In the genomic region with DNA sequence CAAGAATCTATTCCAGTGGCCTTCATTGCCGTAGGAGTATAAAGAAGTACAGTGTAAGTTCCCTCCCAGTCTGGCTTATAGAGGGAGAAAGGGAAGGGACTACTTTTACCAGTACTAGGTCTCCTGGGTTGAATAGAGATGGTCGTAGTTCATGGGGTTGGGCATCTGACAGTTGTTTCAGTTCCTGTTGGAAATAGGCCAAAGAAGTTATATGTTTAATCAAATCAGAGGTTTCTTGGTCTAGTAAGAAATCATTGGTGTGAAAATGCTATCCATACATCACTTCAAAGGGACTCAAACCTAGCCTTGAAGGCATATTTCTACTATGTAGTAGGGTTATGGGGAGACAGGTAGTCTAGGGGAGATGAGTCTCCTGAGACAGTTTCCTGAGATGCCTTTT, we compare ENCODE assay signal across 23 cellular contexts. TPM values are rescaled to one million over a fixed set of nuclear protein-coding genes. Genes with fewer than 3 reads are reported as not detected.
DNase-seq lines count a peak whose midpoint lies in the region; ATAC-seq, FAIRE-seq and TF ChIP-seq lines count a peak whose summit lies in the region.
"Had no signal": no experiment of that assay in that cellular context is flagged by ENCODE, and none has a peak within 500 bp of the region (broad histone marks: within the 10 kb centered on the region; RNA-seq: fewer than 3 reads in every experiment).

No MANE protein-coding gene starts in this region.

- TF ChIP-seq CTCF in GM12878 (IDR thresholded peaks at IDR 0.05 in 2 of 3, conservative IDR thresholded peaks at IDR 0.05 in 1 of 3; ENCODE audit: control insufficient read depth in 2 of 3, extremely low read depth in 1 of 3, insufficient read depth in 1 of 3, low read depth in 3 of 3, low read length in 3 of 3) (no peak), GM13977 (IDR thresholded peaks at IDR 0.05; ENCODE audit: extremely low read depth, insufficient read depth, missing control alignments) (no peak)

- no peak overlapping the region for H3K9ac ChIP-seq in GM12878 (ENCODE audit: control insufficient read depth, insufficient read depth, low read length)

- no peak for FAIRE-seq in GM12878 (lab: Jason Lieb, UNC)
- FAIRE-seq: endometrium, keratinocyte had no signal

- RAD21 ChIA-PET in GM12878 (lab: Charles Lee; ENCODE audit: unreplicated experiment) = no interaction called here

- H2AFZ ChIP-seq in GM12878 (ENCODE audit: control insufficient read depth, low read depth, low read length) = no peak overlapping the region
- H2AFZ ChIP-seq: hepatocyte had no signal

- H3K27me3 ChIP-seq in GM12878 (replicated peaks in 1 of 2; ENCODE audit: control insufficient read depth in 2 of 2, insufficient read depth in 2 of 2, low read length in 1 of 2) = no peaks in the 10 kb centered on the region
- H3K27me3 ChIP-seq: hepatocyte had no signal

- H3K27ac ChIP-seq in GM12878 (ENCODE audit: control insufficient read depth, insufficient read depth) = no peak overlapping the region
- H3K27ac ChIP-seq: hepatocyte, prostate gland, skin epidermis had no signal

- TF ChIP-seq POLR2A in GM18505 (IDR thresholded peaks at IDR 0.05; ENCODE audit: borderline replicate concordance, extremely low read depth, insufficient read depth, insufficient read length) (no peak), GM12878 (IDR thresholded peaks at IDR 0.05; ENCODE audit: low read depth, low read length) (no peak)

- no peaks in the 10 kb centered on the region; the same call in 1 of the 3 replicates for H3K9me3 ChIP-seq in GM12878 (replicated peaks; ENCODE audit: control insufficient read depth, insufficient read depth, low read length)
- H3K9me3 ChIP-seq: prostate gland had no signal

- CTCF ChIA-PET in GM12878 (lab: Yijun Ruan, JAX) = no interaction called here

- DNase-seq in GM12878 (ENCODE audit: low read depth, low spot score) (peak; percentile 12), GM13977 (ENCODE audit: low spot score) (no peak), anterior cingulate cortex (lab: John Stamatoyannopoulos, UW) (no peak)
- DNase-seq: activated CD4-positive, alpha-beta T cell treated with anti-CD3 and anti-CD28 coated beads, Interleukin-2, amount 50 U/mL, for 1 hour; activated naive CD4-positive, alpha-beta T cell treated with anti-CD3 and anti-CD28 coated beads, Interleukin-2, amount 10 ng/mL, durations not matched to agents 7 days and 5 days; COR-L47; GOT3; mesenchymal stem cell; MM.1S; NCI-H2029 treated with DMSO at 0.1 percent for 48 hours; NCI-H526 treated with DMSO at 0.1 percent for 48 hours; stimulated activated CD4-positive, alpha-beta T cell treated with anti-CD3 and anti-CD28 coated beads, Interleukin-4, amount 100 ng/mL, for 4 hours; stimulated activated CD8-positive, alpha-beta memory T cell treated with anti-CD3 and anti-CD28 coated beads, Interleukin-4, amount 100 ng/mL, for 48 hours had no signal

- intact Hi-C loops in GM12878 (cut with micrococcal nuclease; ENCODE audit: unreplicated experiment) = no loop called here

- in situ Hi-C loops in GM12878 (cut with MboI) (no loop called here), GM13977 (cut with MboI; ENCODE audit: low pct_unique_long_range_greater_than_20kb, low sequenced_read_pairs, unreplicated experiment) (no loop called here)

- ATAC-seq in GM18505 (IDR thresholded peaks at IDR 0.05; ENCODE audit: unreplicated experiment) (peak; percentile 84), GM21390 (IDR thresholded peaks at IDR 0.05; ENCODE audit: unreplicated experiment) (peak; percentile 55), HG03060 (IDR thresholded peaks at IDR 0.05; ENCODE audit: low read depth, unreplicated experiment) (peak; percentile 52), GM12878 (peak; percentile 75), HG03342 (IDR thresholded peaks at IDR 0.05; ENCODE audit: unreplicated experiment) (no peak), GM21717 (IDR thresholded peaks at IDR 0.05; ENCODE audit: unreplicated experiment) (no peak)

- 32% methylated on average over 2 of the region's 2 CpGs for WGBS in GM12878 (ENCODE audit: insufficient coverage, insufficient replicate concordance, low lambda C conversion rate, missing lambda C conversion rate)

- no peaks in the 10 kb centered on the region for H3K4me1 ChIP-seq in GM12878 (ENCODE audit: control insufficient read depth, insufficient read depth, low read length)
- H3K4me1 ChIP-seq: prostate gland had no signal

- no peaks in the 10 kb centered on the region for H4K20me1 ChIP-seq in GM12878 (ENCODE audit: control insufficient read depth, insufficient read depth)

- H3K4me2 ChIP-seq in GM12878 (ENCODE audit: control insufficient read depth, insufficient read depth) = no peak overlapping the region
- H3K4me2 ChIP-seq: hepatocyte had no signal

- no peak for TF ChIP-seq RAD21 in GM12878 (IDR thresholded peaks at IDR 0.05; ENCODE audit: insufficient read depth, low read depth, low read length)

- H3K36me3 ChIP-seq in GM12878 (ENCODE audit: control insufficient read depth in 2 of 2, insufficient read depth in 2 of 2, low read length in 1 of 2) = no peaks in the 10 kb centered on the region
- H3K36me3 ChIP-seq: prostate gland had no signal

- H3K79me2 ChIP-seq in GM12878 (ENCODE audit: control insufficient read depth, insufficient read depth, low read length) = no peaks in the 10 kb centered on the region
- H3K79me2 ChIP-seq: hepatocyte had no signal

- no peak for TF ChIP-seq EP300 in GM12878 (IDR thresholded peaks at IDR 0.05; ENCODE audit: borderline replicate concordance in 1 of 2, control insufficient read depth in 1 of 2, low read depth in 2 of 2, low read length in 2 of 2)

- SMC1A ChIA-PET in GM12878 (lab: Charles Lee; ENCODE audit: uncharacterized antibody, unreplicated experiment) = no interaction called here

- BruUV-seq in GM12878 (replicated peaks; lab: Mats Ljungman, UMichigan) = no TSS peak

- POLR2A ChIA-PET in GM12878 (lab: Charles Lee) = no interaction called here

- H3K4me3 ChIP-seq in GM12878 = no peak overlapping the region
- H3K4me3 ChIP-seq: hepatocyte, prostate gland, skin epidermis had no signal

TF ChIP-seq in GM12878, 131 proteins besides CTCF, POLR2A, EP300 and RAD21:
- TF ChIP-seq SPI1 (IDR thresholded peaks at IDR 0.05; ENCODE audit: borderline replicate concordance, insufficient read depth, low read depth, low read length) = peak; percentile 82
- TF ChIP-seq, protein P1, sequence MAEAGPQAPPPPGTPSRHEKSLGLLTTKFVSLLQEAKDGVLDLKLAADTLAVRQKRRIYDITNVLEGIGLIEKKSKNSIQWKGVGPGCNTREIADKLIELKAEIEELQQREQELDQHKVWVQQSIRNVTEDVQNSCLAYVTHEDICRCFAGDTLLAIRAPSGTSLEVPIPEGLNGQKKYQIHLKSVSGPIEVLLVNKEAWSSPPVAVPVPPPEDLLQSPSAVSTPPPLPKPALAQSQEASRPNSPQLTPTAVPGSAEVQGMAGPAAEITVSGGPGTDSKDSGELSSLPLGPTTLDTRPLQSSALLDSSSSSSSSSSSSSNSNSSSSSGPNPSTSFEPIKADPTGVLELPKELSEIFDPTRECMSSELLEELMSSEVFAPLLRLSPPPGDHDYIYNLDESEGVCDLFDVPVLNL (IDR thresholded peaks at IDR 0.05; ENCODE audit: low read depth, low read length) = no peak
- TF ChIP-seq ZSCAN29 (IDR thresholded peaks at IDR 0.05) = no peak
- TF ChIP-seq, protein P2, sequence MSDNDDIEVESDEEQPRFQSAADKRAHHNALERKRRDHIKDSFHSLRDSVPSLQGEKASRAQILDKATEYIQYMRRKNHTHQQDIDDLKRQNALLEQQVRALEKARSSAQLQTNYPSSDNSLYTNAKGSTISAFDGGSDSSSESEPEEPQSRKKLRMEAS (IDR thresholded peaks at IDR 0.05; ENCODE audit: low read depth, low read length) = no peak
- TF ChIP-seq, protein P3, sequence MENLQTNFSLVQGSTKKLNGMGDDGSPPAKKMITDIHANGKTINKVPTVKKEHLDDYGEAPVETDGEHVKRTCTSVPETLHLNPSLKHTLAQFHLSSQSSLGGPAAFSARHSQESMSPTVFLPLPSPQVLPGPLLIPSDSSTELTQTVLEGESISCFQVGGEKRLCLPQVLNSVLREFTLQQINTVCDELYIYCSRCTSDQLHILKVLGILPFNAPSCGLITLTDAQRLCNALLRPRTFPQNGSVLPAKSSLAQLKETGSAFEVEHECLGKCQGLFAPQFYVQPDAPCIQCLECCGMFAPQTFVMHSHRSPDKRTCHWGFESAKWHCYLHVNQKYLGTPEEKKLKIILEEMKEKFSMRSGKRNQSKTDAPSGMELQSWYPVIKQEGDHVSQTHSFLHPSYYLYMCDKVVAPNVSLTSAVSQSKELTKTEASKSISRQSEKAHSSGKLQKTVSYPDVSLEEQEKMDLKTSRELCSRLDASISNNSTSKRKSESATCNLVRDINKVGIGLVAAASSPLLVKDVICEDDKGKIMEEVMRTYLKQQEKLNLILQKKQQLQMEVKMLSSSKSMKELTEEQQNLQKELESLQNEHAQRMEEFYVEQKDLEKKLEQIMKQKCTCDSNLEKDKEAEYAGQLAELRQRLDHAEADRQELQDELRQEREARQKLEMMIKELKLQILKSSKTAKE (IDR thresholded peaks at IDR 0.05; ENCODE audit: low read depth, poor library complexity, severe bottlenecking) = peak; percentile 36
- TF ChIP-seq IKZF1 (conservative IDR thresholded peaks at IDR 0.05) = peak; percentile 34; the same call in 1 of the 2 replicates
- TF ChIP-seq IKZF2 (IDR thresholded peaks at IDR 0.05) = peak; percentile 27 to 38; a peak in 1 of 4 replicates

RNA-seq across cellular contexts. Expression of a gene that starts 45.6 kb away (rescaled TPM):
- 56.7 and 61.9 TPM in 2 replicates for total RNA-seq in GM12878 (2013; cell fraction: nucleolus; rRNA removed)
- total RNA-seq in GM12878 (2014; rRNA removed) = 27.5 and 30.0 TPM in 2 replicates
- total RNA-seq in GM12878 (2014; rRNA removed; fragmentation: Illumina TruSeq; extraction: Trizol) = 19.0 and 19.5 TPM in 2 replicates
- 25.3 and 26.8 TPM in 2 replicates for total RNA-seq in GM12878 (2021)
- polyA plus RNA-seq in GM12878 (2011; ENCODE audit: low read depth) = 8.6 TPM
- 28.1 and 36.2 TPM in 2 replicates for polyA plus RNA-seq in GM12878 (2011; rRNA removed)
- 7.8 and 9.9 TPM in 2 replicates for polyA plus RNA-seq in GM12878 (2011; cell fraction: cytosol; rRNA removed)
- polyA plus RNA-seq in GM12878 (2011; cell fraction: nucleus; rRNA removed) = 7.3 and 10.1 TPM in 2 replicates
- 15.8 and 16.6 TPM in 2 replicates for polyA plus RNA-seq in GM12878 (2012)
- 22.1 and 26.4 TPM in 2 replicates for polyA plus RNA-seq in GM12878 (2014; fragmentation: Illumina TruSeq; extraction: Trizol)
- 1 to 10 TPM; 8.7 TPM for polyA plus RNA-seq in GM12878 (2014; fragmentation: Nextera tagmentation; extraction: Ambion mirVana)
- 14.2 and 15.2 TPM in 2 replicates for polyA plus RNA-seq in GM12878 (2014; rRNA removed)
- 10 to 100 TPM in 1 of 2 experiments, 1 to 10 TPM in 1; 5.4 to 19.4 TPM for polyA plus RNA-seq in GM12878 (2016; fragmentation: Nextera tagmentation; extraction: Ambion mirVana)
- 10.0 and 13.8 TPM in 2 replicates for polyA minus RNA-seq in GM12878 (2011; rRNA and poly(A)+ RNA removed)
- polyA minus RNA-seq in GM12878 (2011; cell fraction: cytosol; rRNA and poly(A)+ RNA removed) = 6.5 and 8.3 TPM in 2 replicates
- 9.6 and 18.1 TPM in 2 replicates for polyA minus RNA-seq in GM12878 (2011; cell fraction: nucleus; rRNA and poly(A)+ RNA removed)

Comparison
In these comparisons a context has a peak if more than half of its experiments do, and no peak if none do; other contexts are left out.
1. ATAC-seq: peak in GM18505 (single experiment), GM21390 (single experiment), HG03060 (single experiment) and GM12878 (single experiment); none in HG03342 (single experiment) and GM21717 (single experiment).